Comparison of ENCODE assay signal across 1 cellular context in the genomic region with DNA sequence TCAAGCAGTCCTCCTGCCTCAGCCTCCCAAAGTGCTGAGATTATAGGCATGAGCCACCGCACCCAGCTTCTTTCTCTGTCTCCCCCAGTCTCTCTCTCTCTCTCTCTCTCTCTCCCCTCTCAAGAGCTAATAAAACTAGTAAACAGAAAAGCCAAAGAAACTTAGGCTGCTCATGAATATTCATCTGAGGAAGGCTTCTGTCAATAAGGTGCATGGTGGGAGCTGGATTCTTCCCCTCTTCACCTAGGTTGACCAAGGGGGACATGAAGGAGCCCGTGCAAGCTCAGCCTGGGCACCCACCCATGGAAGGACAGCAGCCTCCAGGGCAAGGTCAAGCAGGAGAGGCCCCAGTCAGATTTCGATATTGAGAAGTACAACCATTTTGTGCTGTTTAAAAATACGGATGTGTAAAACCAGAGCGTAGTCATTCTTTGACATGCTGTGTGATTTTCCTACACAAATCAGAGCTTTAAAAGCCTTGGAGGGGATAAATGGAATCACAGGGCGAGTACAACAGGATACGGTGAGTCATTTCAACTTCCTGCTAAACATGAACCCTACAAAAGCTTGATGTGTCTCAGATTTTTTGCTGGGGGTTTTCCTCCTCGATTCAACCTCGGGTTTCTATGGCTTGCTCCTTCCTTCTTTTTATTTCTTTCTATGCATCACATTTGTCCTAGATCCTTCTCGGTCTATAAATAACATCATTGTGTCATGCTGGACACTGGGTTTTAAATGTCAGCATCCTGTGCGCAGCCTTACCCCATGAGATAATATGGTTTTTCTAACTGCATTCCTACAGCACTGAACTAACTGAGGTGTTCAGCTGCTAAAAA.
TF ChIP-seq lines count a peak whose summit lies in the region.

No MANE protein-coding gene starts in this region.

TF ChIP-seq in GM12878, 131 proteins besides CTCF, POLR2A, EP300 and RAD21 (continued from another document and continues in another):
- TF ChIP-seq, protein P1, sequence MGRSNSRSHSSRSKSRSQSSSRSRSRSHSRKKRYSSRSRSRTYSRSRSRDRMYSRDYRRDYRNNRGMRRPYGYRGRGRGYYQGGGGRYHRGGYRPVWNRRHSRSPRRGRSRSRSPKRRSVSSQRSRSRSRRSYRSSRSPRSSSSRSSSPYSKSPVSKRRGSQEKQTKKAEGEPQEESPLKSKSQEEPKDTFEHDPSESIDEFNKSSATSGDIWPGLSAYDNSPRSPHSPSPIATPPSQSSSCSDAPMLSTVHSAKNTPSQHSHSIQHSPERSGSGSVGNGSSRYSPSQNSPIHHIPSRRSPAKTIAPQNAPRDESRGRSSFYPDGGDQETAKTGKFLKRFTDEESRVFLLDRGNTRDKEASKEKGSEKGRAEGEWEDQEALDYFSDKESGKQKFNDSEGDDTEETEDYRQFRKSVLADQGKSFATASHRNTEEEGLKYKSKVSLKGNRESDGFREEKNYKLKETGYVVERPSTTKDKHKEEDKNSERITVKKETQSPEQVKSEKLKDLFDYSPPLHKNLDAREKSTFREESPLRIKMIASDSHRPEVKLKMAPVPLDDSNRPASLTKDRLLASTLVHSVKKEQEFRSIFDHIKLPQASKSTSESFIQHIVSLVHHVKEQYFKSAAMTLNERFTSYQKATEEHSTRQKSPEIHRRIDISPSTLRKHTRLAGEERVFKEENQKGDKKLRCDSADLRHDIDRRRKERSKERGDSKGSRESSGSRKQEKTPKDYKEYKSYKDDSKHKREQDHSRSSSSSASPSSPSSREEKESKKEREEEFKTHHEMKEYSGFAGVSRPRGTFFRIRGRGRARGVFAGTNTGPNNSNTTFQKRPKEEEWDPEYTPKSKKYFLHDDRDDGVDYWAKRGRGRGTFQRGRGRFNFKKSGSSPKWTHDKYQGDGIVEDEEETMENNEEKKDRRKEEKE (IDR thresholded peaks at IDR 0.05) = no peak
- TF ChIP-seq NR2C1 (IDR thresholded peaks at IDR 0.05) (no peak), CREB1 (IDR thresholded peaks at IDR 0.05; ENCODE audit: low read depth) (peak; percentile 72; the same call in 1 of the 2 replicates), TCF7 (IDR thresholded peaks at IDR 0.05; ENCODE audit: borderline replicate concordance) (peak; percentile 81), IKZF1 (conservative IDR thresholded peaks at IDR 0.05) (peak; percentile 98), ETV6 (conservative IDR thresholded peaks at IDR 0.05 in 1 of 2, IDR thresholded peaks at IDR 0.05 in 1 of 2; ENCODE audit: borderline replicate concordance in 1 of 2, low read depth in 1 of 2) (peak in 1 of 2 experiments; percentile 98; a peak in 2 of 4 replicates), BRCA1 (IDR thresholded peaks at IDR 0.05; ENCODE audit: low read depth, low read length) (no peak), ATF7 (IDR thresholded peaks at IDR 0.05; ENCODE audit: low read depth) (peak; percentile 83), BHLHE40 (IDR thresholded peaks at IDR 0.05; ENCODE audit: borderline replicate concordance in 1 of 2, low read depth in 2 of 2, low read length in 1 of 2) (peak; percentile 7 to 23; a peak in 1 of 4 replicates), YBX1 (IDR thresholded peaks at IDR 0.05) (no peak), CUX1 (IDR thresholded peaks at IDR 0.05; ENCODE audit: insufficient replicate concordance, low read depth, low read length) (no peak), IRF3 (IDR thresholded peaks at IDR 0.05) (no peak), JUND (IDR thresholded peaks at IDR 0.05; ENCODE audit: low read depth, low read length) (peak; percentile 16; the same call in 1 of the 2 replicates), PAX5 (IDR thresholded peaks at IDR 0.05; ENCODE audit: borderline replicate concordance, low read depth, low read length) (peak; percentile 66; the same call in 1 of the 2 replicates), ZBTB11 (CRISPR knock-in tag; IDR thresholded peaks at IDR 0.05) (no peak), LARP7 (IDR thresholded peaks at IDR 0.05) (no peak), SKIL (IDR thresholded peaks at IDR 0.05; ENCODE audit: low read depth, poor library complexity, severe bottlenecking) (peak; percentile 91), SRF (IDR thresholded peaks at IDR 0.05; ENCODE audit: low read depth in 2 of 2, low read length in 2 of 2) (peak in 1 of 2 experiments; percentile 63; a peak in 2 of 4 replicates), ATF2 (IDR thresholded peaks at IDR 0.05; ENCODE audit: low read length) (peak; percentile 95), CEBPZ (IDR thresholded peaks at IDR 0.05; ENCODE audit: low read depth, low read length) (no peak), RUNX3 (IDR thresholded peaks at IDR 0.05; ENCODE audit: low read length) (peak; percentile 95), NR2F1 (conservative IDR thresholded peaks at IDR 0.05) (peak; percentile 83), SPI1 (IDR thresholded peaks at IDR 0.05; ENCODE audit: borderline replicate concordance, insufficient read depth, low read depth, low read length) (peak; percentile 73), HCFC1 (IDR thresholded peaks at IDR 0.05; ENCODE audit: low read length) (no peak), SMARCA5 (IDR thresholded peaks at IDR 0.05) (no peak), KAT2A (conservative IDR thresholded peaks at IDR 0.05; ENCODE audit: control insufficient read depth, low read depth, low read length) (no peak), CHD2 (IDR thresholded peaks at IDR 0.05; ENCODE audit: borderline replicate concordance, low read depth, low read length) (no peak)
- TF ChIP-seq, protein P2, sequence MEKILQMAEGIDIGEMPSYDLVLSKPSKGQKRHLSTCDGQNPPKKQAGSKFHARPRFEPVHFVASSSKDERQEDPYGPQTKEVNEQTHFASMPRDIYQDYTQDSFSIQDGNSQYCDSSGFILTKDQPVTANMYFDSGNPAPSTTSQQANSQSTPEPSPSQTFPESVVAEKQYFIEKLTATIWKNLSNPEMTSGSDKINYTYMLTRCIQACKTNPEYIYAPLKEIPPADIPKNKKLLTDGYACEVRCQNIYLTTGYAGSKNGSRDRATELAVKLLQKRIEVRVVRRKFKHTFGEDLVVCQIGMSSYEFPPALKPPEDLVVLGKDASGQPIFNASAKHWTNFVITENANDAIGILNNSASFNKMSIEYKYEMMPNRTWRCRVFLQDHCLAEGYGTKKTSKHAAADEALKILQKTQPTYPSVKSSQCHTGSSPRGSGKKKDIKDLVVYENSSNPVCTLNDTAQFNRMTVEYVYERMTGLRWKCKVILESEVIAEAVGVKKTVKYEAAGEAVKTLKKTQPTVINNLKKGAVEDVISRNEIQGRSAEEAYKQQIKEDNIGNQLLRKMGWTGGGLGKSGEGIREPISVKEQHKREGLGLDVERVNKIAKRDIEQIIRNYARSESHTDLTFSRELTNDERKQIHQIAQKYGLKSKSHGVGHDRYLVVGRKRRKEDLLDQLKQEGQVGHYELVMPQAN (conservative IDR thresholded peaks at IDR 0.05) = no peak
